ENCODE assay signal across 8 cellular contexts in the genomic region with DNA sequence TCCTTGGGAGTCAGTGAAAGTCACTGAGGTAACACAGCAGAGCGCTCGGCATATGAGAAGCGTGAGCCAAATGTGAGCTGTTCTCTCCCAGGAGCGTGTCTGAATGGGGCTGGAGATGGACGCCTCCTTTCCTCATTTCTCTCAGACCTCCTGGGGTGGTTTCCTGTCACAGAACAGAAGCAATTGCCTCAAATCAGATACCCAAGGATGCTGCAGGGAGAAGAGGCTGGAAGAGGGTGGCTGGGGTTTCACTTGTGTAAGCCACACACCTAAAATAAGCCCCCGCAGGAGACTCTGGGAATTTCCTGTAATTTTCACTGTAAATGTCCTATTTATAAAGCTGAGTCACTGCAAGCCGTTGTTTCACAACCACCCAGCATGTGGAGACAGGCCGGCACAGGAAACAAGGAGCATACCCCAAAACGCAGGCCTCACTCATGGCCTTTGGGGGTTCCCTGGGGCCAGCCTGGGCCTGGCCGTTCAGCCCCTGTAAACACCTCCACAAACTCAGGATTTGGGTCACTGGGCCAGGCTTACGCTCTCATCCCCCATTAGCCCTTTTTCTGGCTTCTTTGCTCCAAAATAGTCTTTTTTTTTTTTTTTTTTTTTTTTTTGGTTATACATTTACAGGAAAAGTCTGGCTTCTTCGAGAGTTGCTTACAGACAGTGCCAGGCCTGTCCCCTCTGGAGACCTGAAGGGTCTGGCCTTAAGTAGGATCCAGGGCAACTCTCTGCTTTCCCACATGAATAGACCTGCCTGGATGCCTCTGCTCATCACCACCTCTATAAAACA. TPM values are rescaled to one million over a fixed set of nuclear protein-coding genes. Genes with fewer than 3 reads are reported as not detected.
A peak's percentile ranks its signal among the peaks of the same experiment; 100 is the strongest.
DNase-seq lines count a peak whose midpoint lies in the region; ATAC-seq and TF ChIP-seq lines count a peak whose summit lies in the region.

No MANE protein-coding gene starts in this region.

- H3K27me3 ChIP-seq in esophagus muscularis mucosa (peaks cover 0 to under 1% (median 0%) of the 10 kb centered on the region in 4 donors), uterus (no peaks in the 10 kb centered on the region)
- no peaks in the 10 kb centered on the region for H3K27me3 ChIP-seq in naive thymus-derived CD4-positive, alpha-beta T cell (ENCODE audit: control insufficient read depth in 2 of 2, insufficient read depth in 2 of 2, low read length in 2 of 2)

- H3K9me3 ChIP-seq in esophagus muscularis mucosa (no peaks in the 10 kb centered on the region), uterus (no peaks in the 10 kb centered on the region)
- no peaks in the 10 kb centered on the region for H3K9me3 ChIP-seq in naive thymus-derived CD4-positive, alpha-beta T cell (ENCODE audit: control insufficient read depth in 2 of 3, low read length in 3 of 3)

- POLR2A ChIA-PET in naive thymus-derived CD4-positive, alpha-beta T cell (lab: Charles Lee) = interaction anchor here (1.0 to 6.6 kb wide), 22 partner anchors 10 to 294 kb away, joined by 3 to 155 read pairs (median 12); a partner anchor contains a TSS

- H3K4me1 ChIP-seq in esophagus muscularis mucosa = peaks cover 22 to 28% (median 26%) of the 10 kb centered on the region in 4 donors
- H3K4me1 ChIP-seq in naive thymus-derived CD4-positive, alpha-beta T cell (ENCODE audit: control insufficient read depth in 2 of 2, insufficient read depth in 2 of 2, low read length in 2 of 2) = peaks cover 61 to 69% of the 10 kb centered on the region in 2 donors
- H3K4me1 ChIP-seq in uterus = peaks cover 0 to 12% of the 10 kb centered on the region in 2 donors

- TF ChIP-seq CTCF in esophagus muscularis mucosa (IDR thresholded peaks at IDR 0.05) (peak in 1 of 3 experiments; percentile 17), uterus (IDR thresholded peaks at IDR 0.05) (peak in 2 of 4 experiments; percentile 36)

- H3K27ac Mint-ChIP-seq in activated CD8-positive, alpha-beta memory T cell treated with anti-CD3 and anti-CD28 coated beads, Interleukin-2, amount 10 ng/mL, durations not matched to agents 7 days and 5 days = peak overlapping the region; percentile 100
- H3K27ac Mint-ChIP-seq in naive thymus-derived CD4-positive, alpha-beta T cell = peak overlapping the region; percentile 96 to 100 (median 99)

- ATAC-seq in GM19438 (IDR thresholded peaks at IDR 0.05; ENCODE audit: low read depth, unreplicated experiment) (peak; percentile 16), GM18498 (IDR thresholded peaks at IDR 0.05; ENCODE audit: unreplicated experiment) (no peak)
- ATAC-seq in activated CD8-positive, alpha-beta memory T cell treated with anti-CD3 and anti-CD28 coated beads, Interleukin-2, amount 10 ng/mL, durations not matched to agents 7 days and 5 days = peak; percentile 25
- no peak for ATAC-seq in naive thymus-derived CD4-positive, alpha-beta T cell

- peaks cover 14% of the 10 kb centered on the region for H3K36me3 Mint-ChIP-seq in activated CD8-positive, alpha-beta memory T cell treated with anti-CD3 and anti-CD28 coated beads, Interleukin-2, amount 10 ng/mL, durations not matched to agents 7 days and 5 days
- H3K36me3 Mint-ChIP-seq in naive thymus-derived CD4-positive, alpha-beta T cell = peaks cover 0 to 27% (median 3%) of the 10 kb centered on the region in 5 donors

- intact Hi-C loops in esophagus muscularis mucosa (cut with DNase I) (no loop called here), uterus (cut with DNase I; ENCODE audit: low total_unique reads) (no loop called here)
- intact Hi-C loops in naive thymus-derived CD4-positive, alpha-beta T cell (cut with micrococcal nuclease) = loop anchor here in 1 of 2 donors (5.0 kb wide), 1 partner anchor 294 kb away; a partner anchor contains a TSS

- H3K9me3 Mint-ChIP-seq in activated CD8-positive, alpha-beta memory T cell treated with anti-CD3 and anti-CD28 coated beads, Interleukin-2, amount 10 ng/mL, durations not matched to agents 7 days and 5 days (ENCODE audit: low read depth) = no peaks in the 10 kb centered on the region
- peaks cover 0 to 2% (median 0%) of the 10 kb centered on the region in 11 donors for H3K9me3 Mint-ChIP-seq in naive thymus-derived CD4-positive, alpha-beta T cell

- 40% methylated on average over 12 of the region's 12 CpGs for WGBS in esophagus muscularis mucosa

- TF ChIP-seq POLR2A in esophagus muscularis mucosa (IDR thresholded peaks at IDR 0.05; ENCODE audit: low read depth) = no peak
- no peak for TF ChIP-seq POLR2A in uterus (IDR thresholded peaks at IDR 0.05)

- peaks cover 82% of the 10 kb centered on the region for H3K4me1 Mint-ChIP-seq in activated CD8-positive, alpha-beta memory T cell treated with anti-CD3 and anti-CD28 coated beads, Interleukin-2, amount 10 ng/mL, durations not matched to agents 7 days and 5 days
- peaks cover 70 to 93% (median 89%) of the 10 kb centered on the region in 7 donors for H3K4me1 Mint-ChIP-seq in naive thymus-derived CD4-positive, alpha-beta T cell

- TF ChIP-seq EP300 in esophagus muscularis mucosa (IDR thresholded peaks at IDR 0.05) = no peak

- H3K27ac ChIP-seq in esophagus muscularis mucosa (replicated peaks in 1 of 4) = peak overlapping the region; percentile 67 to 75 (median 69)
- H3K27ac ChIP-seq in naive thymus-derived CD4-positive, alpha-beta T cell (ENCODE audit: low read depth, low read length) = peak overlapping the region; percentile 79
- peak overlapping the region; percentile 82 to 83 for H3K27ac ChIP-seq in uterus

- DNase-seq in AG20443 (ENCODE audit: low spot score) = peak; percentile 91
- DNase-seq in NCI-H146 treated with DMSO at 0.1 percent for 48 hours (lab: John Stamatoyannopoulos, UW; ENCODE audit: unreplicated experiment) = peak; percentile 12
- DNase-seq in activated CD8-positive, alpha-beta memory T cell treated with anti-CD3 and anti-CD28 coated beads, Interleukin-2, amount 10 ng/mL, durations not matched to agents 7 days and 5 days = peak; percentile 81
- DNase-seq in esophagus muscularis mucosa (ENCODE audit: extremely low spot score) = no peak
- DNase-seq in naive thymus-derived CD4-positive, alpha-beta T cell = peak in 2 of 9 donors; percentile 27 to 61
- peak; percentile 72 to 82 for DNase-seq in uterus

- H3K27me3 Mint-ChIP-seq in activated CD8-positive, alpha-beta memory T cell treated with anti-CD3 and anti-CD28 coated beads, Interleukin-2, amount 10 ng/mL, durations not matched to agents 7 days and 5 days = no peaks in the 10 kb centered on the region
- no peaks in the 10 kb centered on the region for H3K27me3 Mint-ChIP-seq in naive thymus-derived CD4-positive, alpha-beta T cell

- CTCF ChIA-PET in activated CD8-positive, alpha-beta memory T cell treated with anti-CD3 and anti-CD28 coated beads, Interleukin-2, amount 10 ng/mL, durations not matched to agents 7 days and 5 days (lab: Charles Lee) = interaction anchor here (0.7 to 5.2 kb wide), 23 partner anchors 11 to 208 kb away, joined by 3 to 62 read pairs (median 5); a partner anchor contains a TSS
- CTCF ChIA-PET in naive thymus-derived CD4-positive, alpha-beta T cell (lab: Charles Lee) = interaction anchor here (0.6 to 4.2 kb wide), 21 partner anchors 16 to 209 kb away, joined by 3 to 51 read pairs (median 8); a partner anchor contains a TSS

- no peaks in the 10 kb centered on the region for H3K36me3 ChIP-seq in esophagus muscularis mucosa
- H3K36me3 ChIP-seq in naive thymus-derived CD4-positive, alpha-beta T cell (ENCODE audit: control insufficient read depth in 2 of 3, insufficient read depth in 3 of 3, low read length in 3 of 3) = no peaks in the 10 kb centered on the region
- no peaks in the 10 kb centered on the region for H3K36me3 ChIP-seq in uterus

- H3K4me3 ChIP-seq in esophagus muscularis mucosa (peak overlapping the region in 1 of 4 donors; percentile 20), uterus (no peak overlapping the region)
- H3K4me3 ChIP-seq in naive thymus-derived CD4-positive, alpha-beta T cell (ENCODE audit: low read length) = peak overlapping the region; percentile 53

- H3K4me3 Mint-ChIP-seq in activated CD8-positive, alpha-beta memory T cell treated with anti-CD3 and anti-CD28 coated beads, Interleukin-2, amount 10 ng/mL, durations not matched to agents 7 days and 5 days = peak overlapping the region; percentile 92
- peak overlapping the region; percentile 74 to 94 (median 89) for H3K4me3 Mint-ChIP-seq in naive thymus-derived CD4-positive, alpha-beta T cell

RNA-seq across cellular contexts. Expression of a gene that starts 55.3 kb away (rescaled TPM):
- 10 to 100 TPM; 12.0 to 14.5 TPM for total RNA-seq in activated CD8-positive, alpha-beta memory T cell treated with anti-CD3 and anti-CD28 coated beads, Interleukin-2, amount 10 ng/mL, durations not matched to agents 7 days and 5 days
- total RNA-seq in esophagus muscularis mucosa = 1 to 10 TPM; 3.1 to 5.4 (median 4.8) TPM
- 10 to 100 TPM; 10.3 to 25.9 (median 17.4) TPM for total RNA-seq in naive thymus-derived CD4-positive, alpha-beta T cell
- polyA plus RNA-seq in naive thymus-derived CD4-positive, alpha-beta T cell = 10 to 100 TPM in 1 of 2 donors, 1 to 10 TPM in 1; 7.5 to 13.4 TPM
- total RNA-seq in uterus = 10 to 100 TPM in 2 of 4 donors, 1 to 10 TPM in 1, under 1 TPM in 1; 0.51 to 14.7 (median 10.9) TPM

Comparison
In these comparisons a context has a peak if more than half of its experiments do, and no peak if none do; other contexts are left out.
1. ATAC-seq: peak in GM19438 (single experiment) and activated CD8-positive, alpha-beta memory T cell treated with anti-CD3 and anti-CD28 coated beads, Interleukin-2, amount 10 ng/mL, durations not matched to agents 7 days and 5 days (single experiment); none in naive thymus-derived CD4-positive, alpha-beta T cell (single experiment) and GM18498 (single experiment).
2. Peak in every context shown above with its lines, with median percentiles within 50 percentile points of each other: H3K27ac ChIP-seq.